8 cellular contexts compared by ENCODE assay signal in genomic region chr10:114471906-114472873, GRCh38.
A peak's percentile ranks its signal among the peaks of the same experiment; 100 is the strongest.
DNase-seq lines count a peak whose midpoint lies in the region; ATAC-seq and TF ChIP-seq lines count a peak whose summit lies in the region.

No MANE protein-coding gene starts in this region.

- no peak overlapping the region for H3T11ph ChIP-seq in H9 (ENCODE audit: low read length)

- intact Hi-C loops in CD4-positive, alpha-beta T cell (cut with DNase I, micrococcal nuclease): loop anchor here (1.0 to 5.0 kb wide), 7 partner anchors 76 to 315 kb away; no protein-coding TSS in a partner anchor

- no peak overlapping the region for H3K23ac ChIP-seq in H9 (ENCODE audit: insufficient read length, low read depth, low read length)

- TF ChIP-seq CTCF in CD4-positive, alpha-beta T cell (IDR thresholded peaks at IDR 0.05): no peak
- TF ChIP-seq CTCF in H9 (conservative IDR thresholded peaks at IDR 0.05): no peak
- TF ChIP-seq CTCF in Peyer's patch (IDR thresholded peaks at IDR 0.05): no peak

- H2BK12ac ChIP-seq in H9 (ENCODE audit: insufficient read length, low read depth, low read length): no peak overlapping the region

- H3K9me3 Mint-ChIP-seq in CD4-positive, alpha-beta T cell: no peaks in the 10 kb centered on the region
- no peaks in the 10 kb centered on the region for H3K9me3 Mint-ChIP-seq in H9

- no peaks in the 10 kb centered on the region for H3K27me3 Mint-ChIP-seq in CD4-positive, alpha-beta T cell
- H3K27me3 Mint-ChIP-seq in H9 (ENCODE audit: low read depth): no peaks in the 10 kb centered on the region

- no peak overlapping the region for H3K4me3 ChIP-seq in Peyer's patch

- ATAC-seq in CD4-positive, alpha-beta T cell (ENCODE audit: poor library complexity): peak; percentile 13
- ATAC-seq in left lobe of liver (peak; percentile 81), GM21717 (IDR thresholded peaks at IDR 0.05; ENCODE audit: unreplicated experiment) (no peak), GM21515 (IDR thresholded peaks at IDR 0.05; ENCODE audit: unreplicated experiment) (no peak)

- no peak overlapping the region for H2BK5ac ChIP-seq in H9 (ENCODE audit: insufficient read length, low read length)

- CTCF ChIA-PET in CD4-positive, alpha-beta T cell (lab: Charles Lee): interaction anchor here (0.5 to 2.1 kb wide), 29 partner anchors 10 to 349 kb away, joined by 3 to 19 read pairs (median 4); partner anchors contain the start of genes CCDC186 and FHIP2A

- H3K36me3 ChIP-seq in Peyer's patch: no peaks in the 10 kb centered on the region

- no peak overlapping the region for H2BK120ac ChIP-seq in H9 (ENCODE audit: low read depth, low read length, poor library complexity, severe bottlenecking)

- H4K91ac ChIP-seq in H9 (ENCODE audit: insufficient read length, low read depth, low read length): no peak overlapping the region

- H3K79me1 ChIP-seq in H9 (ENCODE audit: insufficient read depth, low read depth, low read length, poor library complexity, severe bottlenecking): no peaks in the 10 kb centered on the region

- no peak overlapping the region for H3K4ac ChIP-seq in H9 (ENCODE audit: low read depth, low read length)

- H2BK15ac ChIP-seq in H9 (ENCODE audit: low read depth, low read length): no peak overlapping the region

- H4K5ac ChIP-seq in H9 (ENCODE audit: insufficient read length, low read depth, low read length): no peak overlapping the region

- no peak overlapping the region for H3K14ac ChIP-seq in H9 (ENCODE audit: insufficient read depth, low read length)

- H2AFZ ChIP-seq in H9 (ENCODE audit: low read length): no peak overlapping the region

- H3K27me3 ChIP-seq in CD4-positive, alpha-beta T cell (ENCODE audit: control insufficient read depth, insufficient read depth, low read length): no peaks in the 10 kb centered on the region
- H3K27me3 ChIP-seq in H9 (ENCODE audit: insufficient read depth, low read length) (no peaks in the 10 kb centered on the region), Peyer's patch (no peaks in the 10 kb centered on the region)

- H2AK5ac ChIP-seq in H9 (ENCODE audit: insufficient read length, low read length): no peak overlapping the region

- WGBS in H9 (ENCODE audit: extremely low coverage, insufficient read length, low lambda C conversion rate): no CpG with 5 or more reads among the region's 11 CpGs

- no peak for DNase-seq in CD4-positive, alpha-beta T cell
- DNase-seq in H9 (no peak), Peyer's patch (no peak), left lobe of liver (ENCODE audit: low spot score) (peak; percentile 67), MV-4-11 (lab: John Stamatoyannopoulos, UW) (no peak), GM03348 (ENCODE audit: low spot score) (no peak)

- H3K23me2 ChIP-seq in H9 (ENCODE audit: insufficient read length, low read depth, low read length, poor library complexity, severe bottlenecking): no peaks in the 10 kb centered on the region

- no peak overlapping the region for H3K4me2 ChIP-seq in H9 (ENCODE audit: insufficient read depth, insufficient read length, low read length)

- H3K9me3 ChIP-seq in CD4-positive, alpha-beta T cell (ENCODE audit: control insufficient read depth, low read length): no peaks in the 10 kb centered on the region
- H3K9me3 ChIP-seq in H9 (ENCODE audit: control insufficient read depth, low read depth, low read length) (no peaks in the 10 kb centered on the region), Peyer's patch (no peaks in the 10 kb centered on the region)

- H3K36me3 Mint-ChIP-seq in CD4-positive, alpha-beta T cell (ENCODE audit: low read depth): peaks cover 78% of the 10 kb centered on the region
- no peaks in the 10 kb centered on the region; a peak in 2 of 7 replicates for H3K36me3 Mint-ChIP-seq in H9 (ENCODE audit: insufficient read depth in 1 of 3, low read depth in 3 of 3)

- H3K18ac ChIP-seq in H9 (ENCODE audit: insufficient read length, low read depth, low read length): no peak overlapping the region

- no peak overlapping the region for H3K4me3 Mint-ChIP-seq in CD4-positive, alpha-beta T cell
- no peak overlapping the region for H3K4me3 Mint-ChIP-seq in H9

- H3K27ac Mint-ChIP-seq in CD4-positive, alpha-beta T cell: peak overlapping the region; percentile 78
- peak overlapping the region; percentile 77 to 87 (median 78); a peak in 6 of 7 replicates for H3K27ac Mint-ChIP-seq in H9

- H3K9ac ChIP-seq in H9 (ENCODE audit: extremely low read depth, insufficient read length, low read length): no peak overlapping the region

- no peak overlapping the region for H3K56ac ChIP-seq in H9 (ENCODE audit: insufficient read length, low read depth, low read length)

- POLR2A ChIA-PET in CD4-positive, alpha-beta T cell (lab: Charles Lee): interaction anchor here (0.6 to 1.7 kb wide), 15 partner anchors 10 to 366 kb away, joined by 3 to 13 read pairs (median 5); partner anchors contain the start of genes CCDC186 and FHIP2A

- peak overlapping the region; percentile 31 for H3K27ac ChIP-seq in CD4-positive, alpha-beta T cell (ENCODE audit: low read depth, low read length)
- H3K27ac ChIP-seq in H9 (ENCODE audit: insufficient read length, low read depth, low read length) (no peak overlapping the region), Peyer's patch (peak overlapping the region in 3 of 4 donors; percentile 19 to 47 (median 19))

- TF ChIP-seq POLR2A in Peyer's patch (IDR thresholded peaks at IDR 0.05): no peak

- H2BK20ac ChIP-seq in H9 (ENCODE audit: low read depth, low read length, poor library complexity, severe bottlenecking): no peak overlapping the region

- H4K20me1 ChIP-seq in H9 (ENCODE audit: control insufficient read depth, insufficient read depth, insufficient read length): no peaks in the 10 kb centered on the region

- H3K4me1 ChIP-seq in H9 (ENCODE audit: insufficient read depth, low read length): peaks cover 6% of the 10 kb centered on the region; the same call in 1 of the 2 replicates
- peaks cover 0 to 22% (median 4%) of the 10 kb centered on the region in 4 donors for H3K4me1 ChIP-seq in Peyer's patch

- peaks cover 59% of the 10 kb centered on the region for H3K4me1 Mint-ChIP-seq in CD4-positive, alpha-beta T cell (ENCODE audit: low read depth)
- peaks cover 15 to 16% of the 10 kb centered on the region in 2 experiments for H3K4me1 Mint-ChIP-seq in H9

- H3K79me2 ChIP-seq in H9 (ENCODE audit: insufficient read depth, low read length): no peaks in the 10 kb centered on the region

- no peak overlapping the region for H4K8ac ChIP-seq in H9 (replicated peaks; ENCODE audit: insufficient read length, low read depth, low read length)

Comparison
In these comparisons a context has a peak if more than half of its experiments do, and no peak if none do; other contexts are left out.
1. ATAC-seq: peak in CD4-positive, alpha-beta T cell (single experiment) and left lobe of liver (single experiment); none in GM21717 (single experiment) and GM21515 (single experiment).